8 cellular contexts compared by ENCODE assay signal in genomic region chr2:64767670-64768425, GRCh38.
DNase-seq lines count a peak whose midpoint lies in the region; ATAC-seq and TF ChIP-seq lines count a peak whose summit lies in the region.

No MANE protein-coding gene starts in this region.

- H4K20me1 ChIP-seq in KMS-11 (ENCODE audit: insufficient read depth) (no peaks in the 10 kb centered on the region), neural cell (ENCODE audit: insufficient read depth) (no peaks in the 10 kb centered on the region)

- peak overlapping the region; percentile 87 for H3K9ac ChIP-seq in KMS-11
- H3K9ac ChIP-seq in neural cell (ENCODE audit: low read length), result peak overlapping the region; percentile 95
- peak overlapping the region; percentile 67 to 90 for H3K9ac ChIP-seq in stomach smooth muscle (ENCODE audit: low read length in 2 of 2)

- H3F3A ChIP-seq in neural cell (ENCODE audit: insufficient read depth, low read length, poor library complexity, severe bottlenecking), result no peaks in the 10 kb centered on the region

- H3K36me3 ChIP-seq in KMS-11 (ENCODE audit: insufficient read depth) (no peaks in the 10 kb centered on the region), neural cell (ENCODE audit: insufficient read depth, low read length) (no peaks in the 10 kb centered on the region), stomach smooth muscle (ENCODE audit: control insufficient read depth in 2 of 2, insufficient read depth in 2 of 2, low read length in 2 of 2) (no peaks in the 10 kb centered on the region)

- DNase-seq in ELF-1 (ENCODE audit: low read depth, low spot score) (peak; percentile 89), RKO (ENCODE audit: low spot score) (peak; percentile 88), fibroblast of the aortic adventitia (ENCODE audit: low read depth) (peak; percentile 92)
- DNase-seq in activated T-helper 9 cell treated with anti-CD3 and anti-CD28 coated beads, Interleukin-2, amount 50 U/mL, for 16 hours (ENCODE audit: low read depth), result peak; percentile 64

- peak overlapping the region; percentile 86 for H3K27ac ChIP-seq in KMS-11
- peak overlapping the region; percentile 94 for H3K27ac ChIP-seq in neural cell (ENCODE audit: low read length)
- peak overlapping the region; percentile 95 for H3K27ac ChIP-seq in stomach smooth muscle (ENCODE audit: low read length)

- peak; percentile 64 for TF ChIP-seq EP300 in neural cell (conservative IDR thresholded peaks at IDR 0.05; ENCODE audit: poor library complexity, severe bottlenecking)

- peak; percentile 88 for ATAC-seq in GM21825 (IDR thresholded peaks at IDR 0.05; ENCODE audit: unreplicated experiment)

- H3K4me1 ChIP-seq in KMS-11 (ENCODE audit: low read depth, poor library complexity, severe bottlenecking) (peaks cover 35% of the 10 kb centered on the region), stomach smooth muscle (ENCODE audit: control insufficient read depth, insufficient read depth, low read length) (peaks cover 17% of the 10 kb centered on the region)

- H3K9me2 ChIP-seq in neural cell (ENCODE audit: insufficient read depth, low read length), result no peaks in the 10 kb centered on the region

- no peaks in the 10 kb centered on the region for H3K9me3 ChIP-seq in neural cell (ENCODE audit: low read length)
- no peaks in the 10 kb centered on the region for H3K9me3 ChIP-seq in stomach smooth muscle (ENCODE audit: control insufficient read depth in 2 of 2, low read length in 2 of 2)

- peak; percentile 55 for TF ChIP-seq RAD21 in neural cell (conservative IDR thresholded peaks at IDR 0.05)

- TF ChIP-seq CTCF in KMS-11 (conservative IDR thresholded peaks at IDR 0.05; ENCODE audit: low read depth, low read length) (peak; percentile 32; the same call in 1 of the 2 replicates), fibroblast of the aortic adventitia (IDR thresholded peaks at IDR 0.05; ENCODE audit: insufficient read depth, low read length) (no peak), neural cell (IDR thresholded peaks at IDR 0.05; ENCODE audit: poor library complexity, severe bottlenecking) (peak; percentile 28)

- H3K4me2 ChIP-seq in KMS-11, result peak overlapping the region; percentile 83
- H3K4me2 ChIP-seq in neural cell (ENCODE audit: low read length), result peak overlapping the region; percentile 87

- no peaks in the 10 kb centered on the region for H3K79me2 ChIP-seq in KMS-11 (ENCODE audit: insufficient read depth, low read depth)
- no peaks in the 10 kb centered on the region for H3K79me2 ChIP-seq in neural cell (replicated peaks; ENCODE audit: insufficient read depth, low read length)

- H3K4me3 ChIP-seq in KMS-11 (IDR thresholded peaks at IDR 0.05; ENCODE audit: insufficient read depth, low read depth, low read length), result peak overlapping the region; percentile 72
- H3K4me3 ChIP-seq in fibroblast of the aortic adventitia (ENCODE audit: low read depth, low read length), result peak overlapping the region; percentile 68
- H3K4me3 ChIP-seq in neural cell (ENCODE audit: low read length), result peak overlapping the region; percentile 76
- peak overlapping the region; percentile 83 for H3K4me3 ChIP-seq in stomach smooth muscle (ENCODE audit: low read length in 2 of 2)

- H3K27me3 ChIP-seq in KMS-11 (ENCODE audit: insufficient read depth, low read depth) (no peaks in the 10 kb centered on the region), neural cell (ENCODE audit: insufficient read depth, low read depth, low read length) (no peaks in the 10 kb centered on the region), stomach smooth muscle (ENCODE audit: control insufficient read depth in 1 of 2, insufficient read depth in 2 of 2, low read length in 2 of 2) (no peaks in the 10 kb centered on the region)

- H2AFZ ChIP-seq in KMS-11 (ENCODE audit: low read depth) (peak overlapping the region; percentile 78), neural cell (ENCODE audit: low read depth, low read length) (peak overlapping the region; percentile 65)

TF ChIP-seq in neural cell, 6 proteins besides CTCF, POLR2A, EP300 and RAD21:
- TF ChIP-seq EZH2 (IDR thresholded peaks at IDR 0.05; ENCODE audit: borderline replicate concordance, insufficient read depth, low read length, poor library complexity, severe bottlenecking) (no peak), TAF1 (IDR thresholded peaks at IDR 0.05; ENCODE audit: low read depth) (peak; percentile 84), POLR2AphosphoS5 (IDR thresholded peaks at IDR 0.05) (peak; percentile 84), REST (IDR thresholded peaks at IDR 0.05; ENCODE audit: borderline replicate concordance) (peak; percentile 84), MXI1 (conservative IDR thresholded peaks at IDR 0.05; ENCODE audit: poor library complexity, severe bottlenecking) (peak; percentile 54), SMC3 (conservative IDR thresholded peaks at IDR 0.05; ENCODE audit: poor library complexity) (peak; percentile 51)

Comparison
In these comparisons a context has a peak if more than half of its experiments do, and no peak if none do; other contexts are left out.
1. Peak in every context shown above with its lines: DNase-seq, ATAC-seq, H3K4me3 ChIP-seq and H3K27ac ChIP-seq.